ENCODE assay signal across 1 cellular context in the genomic region with DNA sequence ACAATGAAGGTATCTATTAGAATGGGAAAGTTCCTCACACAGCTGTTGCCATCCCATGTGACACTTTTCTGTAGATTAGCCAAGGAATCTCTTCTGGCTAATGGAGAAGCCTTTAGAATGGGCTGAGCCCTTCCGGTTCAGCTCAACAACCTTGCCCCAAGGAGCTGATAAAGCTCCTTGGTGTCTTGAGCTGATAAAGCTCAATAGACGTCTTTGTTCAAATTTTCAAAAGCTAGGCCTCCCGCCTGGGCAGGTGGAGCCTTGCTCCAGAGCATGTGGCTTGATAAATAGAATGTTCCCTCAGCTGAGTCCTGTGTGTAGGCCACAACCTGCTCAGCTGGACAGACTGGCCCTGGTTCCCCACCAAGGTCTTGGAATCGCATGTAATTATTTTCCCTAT.
A peak's percentile ranks its signal among the peaks of the same experiment; 100 is the strongest.
TF ChIP-seq lines count a peak whose summit lies in the region.

No MANE protein-coding gene starts in this region.

TF ChIP-seq in K562, 482 proteins besides CTCF, POLR2A, EP300 and RAD21 (continues in another document):
- TF ChIP-seq TBP (optimal IDR thresholded peaks at IDR 0.05; ENCODE audit: low read depth, low read length) (peak; percentile 13), SRSF1 (IDR thresholded peaks at IDR 0.05; ENCODE audit: low read depth, low read length) (no peak), TSC22D4 (tag; IDR thresholded peaks at IDR 0.05) (no peak), ELF1 (tag; IDR thresholded peaks at IDR 0.05) (peak; percentile 24; the same call in 1 of the 2 replicates), GTF2A2 (tag; IDR thresholded peaks at IDR 0.05) (no peak), MIER1 (IDR thresholded peaks at IDR 0.05; ENCODE audit: low read depth) (no peak), FOXM1 (IDR thresholded peaks at IDR 0.05; ENCODE audit: low read depth) (peak; percentile 58; the same call in 1 of the 2 replicates), FOXM1 (CRISPR knock-in tag; IDR thresholded peaks at IDR 0.05; ENCODE audit: low read depth) (no peak), ZC3H8 (IDR thresholded peaks at IDR 0.05) (no peak), ZNF785 (CRISPR knock-in tag; IDR thresholded peaks at IDR 0.05) (no peak), ARID1B (IDR thresholded peaks at IDR 0.05) (peak; percentile 71), HLTF (IDR thresholded peaks at IDR 0.05) (no peak), ZNF644 (tag; IDR thresholded peaks at IDR 0.05; ENCODE audit: low read depth) (peak; percentile 77; the same call in 1 of the 2 replicates), KDM4B (IDR thresholded peaks at IDR 0.05; ENCODE audit: borderline replicate concordance in 2 of 2, low read depth in 1 of 2) (no peak), NR2C2 (CRISPR knock-in tag; IDR thresholded peaks at IDR 0.05) (no peak), NR2C2 (tag; IDR thresholded peaks at IDR 0.05) (peak; percentile 76), ELF4 (CRISPR knock-in tag; IDR thresholded peaks at IDR 0.05) (no peak), SRF (CRISPR knock-in tag; IDR thresholded peaks at IDR 0.05) (no peak), MYBL2 (IDR thresholded peaks at IDR 0.05; ENCODE audit: low read depth) (peak; percentile 76), MYBL2 (CRISPR knock-in tag; IDR thresholded peaks at IDR 0.05; ENCODE audit: borderline replicate concordance) (no peak), ETV1 (tag; conservative IDR thresholded peaks at IDR 0.05; ENCODE audit: low read depth) (peak; percentile 53; the same call in 1 of the 2 replicates), DMBX1 (CRISPR knock-in tag; IDR thresholded peaks at IDR 0.05; ENCODE audit: borderline replicate concordance) (0 out of 2 replicates have a peak, but pooled peaks have one; percentile 41), BRD9 (IDR thresholded peaks at IDR 0.05; ENCODE audit: low read depth, partially characterized antibody) (no peak), L3MBTL2 (IDR thresholded peaks at IDR 0.05) (peak; percentile 91), RCOR1 (IDR thresholded peaks at IDR 0.05; ENCODE audit: borderline replicate concordance in 1 of 2, low read depth in 2 of 2, low read length in 2 of 2) (peak in 1 of 2 experiments; percentile 46; a peak in 1 of 4 replicates), ZFP1 (CRISPR knock-in tag; IDR thresholded peaks at IDR 0.05) (no peak), PHTF2 (CRISPR knock-in tag; IDR thresholded peaks at IDR 0.05) (no peak), LARP7 (IDR thresholded peaks at IDR 0.05) (no peak), HSF4 (CRISPR knock-in tag; IDR thresholded peaks at IDR 0.05; ENCODE audit: borderline replicate concordance) (no peak), PURB (CRISPR knock-in tag; IDR thresholded peaks at IDR 0.05; ENCODE audit: low read depth) (no peak), CBFA2T3 (IDR thresholded peaks at IDR 0.05) (peak; percentile 83), NFIC (IDR thresholded peaks at IDR 0.05) (0 out of 2 replicates have a peak, but pooled peaks have one; percentile 22)
- TF ChIP-seq, protein P1, sequence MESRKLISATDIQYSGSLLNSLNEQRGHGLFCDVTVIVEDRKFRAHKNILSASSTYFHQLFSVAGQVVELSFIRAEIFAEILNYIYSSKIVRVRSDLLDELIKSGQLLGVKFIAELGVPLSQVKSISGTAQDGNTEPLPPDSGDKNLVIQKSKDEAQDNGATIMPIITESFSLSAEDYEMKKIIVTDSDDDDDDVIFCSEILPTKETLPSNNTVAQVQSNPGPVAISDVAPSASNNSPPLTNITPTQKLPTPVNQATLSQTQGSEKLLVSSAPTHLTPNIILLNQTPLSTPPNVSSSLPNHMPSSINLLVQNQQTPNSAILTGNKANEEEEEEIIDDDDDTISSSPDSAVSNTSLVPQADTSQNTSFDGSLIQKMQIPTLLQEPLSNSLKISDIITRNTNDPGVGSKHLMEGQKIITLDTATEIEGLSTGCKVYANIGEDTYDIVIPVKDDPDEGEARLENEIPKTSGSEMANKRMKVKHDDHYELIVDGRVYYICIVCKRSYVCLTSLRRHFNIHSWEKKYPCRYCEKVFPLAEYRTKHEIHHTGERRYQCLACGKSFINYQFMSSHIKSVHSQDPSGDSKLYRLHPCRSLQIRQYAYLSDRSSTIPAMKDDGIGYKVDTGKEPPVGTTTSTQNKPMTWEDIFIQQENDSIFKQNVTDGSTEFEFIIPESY (CRISPR knock-in tag; IDR thresholded peaks at IDR 0.05) = 0 out of 2 replicates have a peak, but pooled peaks have one; percentile 34
- TF ChIP-seq, protein P2, sequence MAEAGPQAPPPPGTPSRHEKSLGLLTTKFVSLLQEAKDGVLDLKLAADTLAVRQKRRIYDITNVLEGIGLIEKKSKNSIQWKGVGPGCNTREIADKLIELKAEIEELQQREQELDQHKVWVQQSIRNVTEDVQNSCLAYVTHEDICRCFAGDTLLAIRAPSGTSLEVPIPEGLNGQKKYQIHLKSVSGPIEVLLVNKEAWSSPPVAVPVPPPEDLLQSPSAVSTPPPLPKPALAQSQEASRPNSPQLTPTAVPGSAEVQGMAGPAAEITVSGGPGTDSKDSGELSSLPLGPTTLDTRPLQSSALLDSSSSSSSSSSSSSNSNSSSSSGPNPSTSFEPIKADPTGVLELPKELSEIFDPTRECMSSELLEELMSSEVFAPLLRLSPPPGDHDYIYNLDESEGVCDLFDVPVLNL (CRISPR knock-in tag; IDR thresholded peaks at IDR 0.05; ENCODE audit: low read depth) = 0 out of 2 replicates have a peak, but pooled peaks have one; percentile 35
- TF ChIP-seq, protein P3, sequence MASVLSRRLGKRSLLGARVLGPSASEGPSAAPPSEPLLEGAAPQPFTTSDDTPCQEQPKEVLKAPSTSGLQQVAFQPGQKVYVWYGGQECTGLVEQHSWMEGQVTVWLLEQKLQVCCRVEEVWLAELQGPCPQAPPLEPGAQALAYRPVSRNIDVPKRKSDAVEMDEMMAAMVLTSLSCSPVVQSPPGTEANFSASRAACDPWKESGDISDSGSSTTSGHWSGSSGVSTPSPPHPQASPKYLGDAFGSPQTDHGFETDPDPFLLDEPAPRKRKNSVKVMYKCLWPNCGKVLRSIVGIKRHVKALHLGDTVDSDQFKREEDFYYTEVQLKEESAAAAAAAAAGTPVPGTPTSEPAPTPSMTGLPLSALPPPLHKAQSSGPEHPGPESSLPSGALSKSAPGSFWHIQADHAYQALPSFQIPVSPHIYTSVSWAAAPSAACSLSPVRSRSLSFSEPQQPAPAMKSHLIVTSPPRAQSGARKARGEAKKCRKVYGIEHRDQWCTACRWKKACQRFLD (CRISPR knock-in tag; IDR thresholded peaks at IDR 0.05) = no peak
- TF ChIP-seq, protein P4, sequence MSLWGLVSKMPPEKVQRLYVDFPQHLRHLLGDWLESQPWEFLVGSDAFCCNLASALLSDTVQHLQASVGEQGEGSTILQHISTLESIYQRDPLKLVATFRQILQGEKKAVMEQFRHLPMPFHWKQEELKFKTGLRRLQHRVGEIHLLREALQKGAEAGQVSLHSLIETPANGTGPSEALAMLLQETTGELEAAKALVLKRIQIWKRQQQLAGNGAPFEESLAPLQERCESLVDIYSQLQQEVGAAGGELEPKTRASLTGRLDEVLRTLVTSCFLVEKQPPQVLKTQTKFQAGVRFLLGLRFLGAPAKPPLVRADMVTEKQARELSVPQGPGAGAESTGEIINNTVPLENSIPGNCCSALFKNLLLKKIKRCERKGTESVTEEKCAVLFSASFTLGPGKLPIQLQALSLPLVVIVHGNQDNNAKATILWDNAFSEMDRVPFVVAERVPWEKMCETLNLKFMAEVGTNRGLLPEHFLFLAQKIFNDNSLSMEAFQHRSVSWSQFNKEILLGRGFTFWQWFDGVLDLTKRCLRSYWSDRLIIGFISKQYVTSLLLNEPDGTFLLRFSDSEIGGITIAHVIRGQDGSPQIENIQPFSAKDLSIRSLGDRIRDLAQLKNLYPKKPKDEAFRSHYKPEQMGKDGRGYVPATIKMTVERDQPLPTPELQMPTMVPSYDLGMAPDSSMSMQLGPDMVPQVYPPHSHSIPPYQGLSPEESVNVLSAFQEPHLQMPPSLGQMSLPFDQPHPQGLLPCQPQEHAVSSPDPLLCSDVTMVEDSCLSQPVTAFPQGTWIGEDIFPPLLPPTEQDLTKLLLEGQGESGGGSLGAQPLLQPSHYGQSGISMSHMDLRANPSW (CRISPR knock-in tag; IDR thresholded peaks at IDR 0.05) = no peak
- TF ChIP-seq, protein P5, sequence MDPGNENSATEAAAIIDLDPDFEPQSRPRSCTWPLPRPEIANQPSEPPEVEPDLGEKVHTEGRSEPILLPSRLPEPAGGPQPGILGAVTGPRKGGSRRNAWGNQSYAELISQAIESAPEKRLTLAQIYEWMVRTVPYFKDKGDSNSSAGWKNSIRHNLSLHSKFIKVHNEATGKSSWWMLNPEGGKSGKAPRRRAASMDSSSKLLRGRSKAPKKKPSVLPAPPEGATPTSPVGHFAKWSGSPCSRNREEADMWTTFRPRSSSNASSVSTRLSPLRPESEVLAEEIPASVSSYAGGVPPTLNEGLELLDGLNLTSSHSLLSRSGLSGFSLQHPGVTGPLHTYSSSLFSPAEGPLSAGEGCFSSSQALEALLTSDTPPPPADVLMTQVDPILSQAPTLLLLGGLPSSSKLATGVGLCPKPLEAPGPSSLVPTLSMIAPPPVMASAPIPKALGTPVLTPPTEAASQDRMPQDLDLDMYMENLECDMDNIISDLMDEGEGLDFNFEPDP (CRISPR knock-in tag; IDR thresholded peaks at IDR 0.05) = no peak
- TF ChIP-seq, protein P6, sequence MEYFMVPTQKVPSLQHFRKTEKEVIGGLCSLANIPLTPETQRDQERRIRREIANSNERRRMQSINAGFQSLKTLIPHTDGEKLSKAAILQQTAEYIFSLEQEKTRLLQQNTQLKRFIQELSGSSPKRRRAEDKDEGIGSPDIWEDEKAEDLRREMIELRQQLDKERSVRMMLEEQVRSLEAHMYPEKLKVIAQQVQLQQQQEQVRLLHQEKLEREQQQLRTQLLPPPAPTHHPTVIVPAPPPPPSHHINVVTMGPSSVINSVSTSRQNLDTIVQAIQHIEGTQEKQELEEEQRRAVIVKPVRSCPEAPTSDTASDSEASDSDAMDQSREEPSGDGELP (CRISPR knock-in tag; IDR thresholded peaks at IDR 0.05; ENCODE audit: borderline replicate concordance) = peak; percentile 39; the same call in 1 of the 2 replicates
- TF ChIP-seq, protein P7, sequence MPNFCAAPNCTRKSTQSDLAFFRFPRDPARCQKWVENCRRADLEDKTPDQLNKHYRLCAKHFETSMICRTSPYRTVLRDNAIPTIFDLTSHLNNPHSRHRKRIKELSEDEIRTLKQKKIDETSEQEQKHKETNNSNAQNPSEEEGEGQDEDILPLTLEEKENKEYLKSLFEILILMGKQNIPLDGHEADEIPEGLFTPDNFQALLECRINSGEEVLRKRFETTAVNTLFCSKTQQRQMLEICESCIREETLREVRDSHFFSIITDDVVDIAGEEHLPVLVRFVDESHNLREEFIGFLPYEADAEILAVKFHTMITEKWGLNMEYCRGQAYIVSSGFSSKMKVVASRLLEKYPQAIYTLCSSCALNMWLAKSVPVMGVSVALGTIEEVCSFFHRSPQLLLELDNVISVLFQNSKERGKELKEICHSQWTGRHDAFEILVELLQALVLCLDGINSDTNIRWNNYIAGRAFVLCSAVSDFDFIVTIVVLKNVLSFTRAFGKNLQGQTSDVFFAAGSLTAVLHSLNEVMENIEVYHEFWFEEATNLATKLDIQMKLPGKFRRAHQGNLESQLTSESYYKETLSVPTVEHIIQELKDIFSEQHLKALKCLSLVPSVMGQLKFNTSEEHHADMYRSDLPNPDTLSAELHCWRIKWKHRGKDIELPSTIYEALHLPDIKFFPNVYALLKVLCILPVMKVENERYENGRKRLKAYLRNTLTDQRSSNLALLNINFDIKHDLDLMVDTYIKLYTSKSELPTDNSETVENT (CRISPR knock-in tag; IDR thresholded peaks at IDR 0.05) = no peak
- TF ChIP-seq, protein P8, sequence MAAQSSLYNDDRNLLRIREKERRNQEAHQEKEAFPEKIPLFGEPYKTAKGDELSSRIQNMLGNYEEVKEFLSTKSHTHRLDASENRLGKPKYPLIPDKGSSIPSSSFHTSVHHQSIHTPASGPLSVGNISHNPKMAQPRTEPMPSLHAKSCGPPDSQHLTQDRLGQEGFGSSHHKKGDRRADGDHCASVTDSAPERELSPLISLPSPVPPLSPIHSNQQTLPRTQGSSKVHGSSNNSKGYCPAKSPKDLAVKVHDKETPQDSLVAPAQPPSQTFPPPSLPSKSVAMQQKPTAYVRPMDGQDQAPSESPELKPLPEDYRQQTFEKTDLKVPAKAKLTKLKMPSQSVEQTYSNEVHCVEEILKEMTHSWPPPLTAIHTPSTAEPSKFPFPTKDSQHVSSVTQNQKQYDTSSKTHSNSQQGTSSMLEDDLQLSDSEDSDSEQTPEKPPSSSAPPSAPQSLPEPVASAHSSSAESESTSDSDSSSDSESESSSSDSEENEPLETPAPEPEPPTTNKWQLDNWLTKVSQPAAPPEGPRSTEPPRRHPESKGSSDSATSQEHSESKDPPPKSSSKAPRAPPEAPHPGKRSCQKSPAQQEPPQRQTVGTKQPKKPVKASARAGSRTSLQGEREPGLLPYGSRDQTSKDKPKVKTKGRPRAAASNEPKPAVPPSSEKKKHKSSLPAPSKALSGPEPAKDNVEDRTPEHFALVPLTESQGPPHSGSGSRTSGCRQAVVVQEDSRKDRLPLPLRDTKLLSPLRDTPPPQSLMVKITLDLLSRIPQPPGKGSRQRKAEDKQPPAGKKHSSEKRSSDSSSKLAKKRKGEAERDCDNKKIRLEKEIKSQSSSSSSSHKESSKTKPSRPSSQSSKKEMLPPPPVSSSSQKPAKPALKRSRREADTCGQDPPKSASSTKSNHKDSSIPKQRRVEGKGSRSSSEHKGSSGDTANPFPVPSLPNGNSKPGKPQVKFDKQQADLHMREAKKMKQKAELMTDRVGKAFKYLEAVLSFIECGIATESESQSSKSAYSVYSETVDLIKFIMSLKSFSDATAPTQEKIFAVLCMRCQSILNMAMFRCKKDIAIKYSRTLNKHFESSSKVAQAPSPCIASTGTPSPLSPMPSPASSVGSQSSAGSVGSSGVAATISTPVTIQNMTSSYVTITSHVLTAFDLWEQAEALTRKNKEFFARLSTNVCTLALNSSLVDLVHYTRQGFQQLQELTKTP (IDR thresholded peaks at IDR 0.05; ENCODE audit: low read depth in 1 of 2, partially characterized antibody in 2 of 2) = no peak
